ENCODE assay signal across 13 cellular contexts in genomic region chr2:111178730-111179405, GRCh38. TPM values are rescaled to one million over a fixed set of nuclear protein-coding genes. Genes with fewer than 3 reads are reported as not detected.
DNase-seq lines count a peak whose midpoint lies in the region; ATAC-seq and TF ChIP-seq lines count a peak whose summit lies in the region.
"Had no signal": no experiment of that assay in that cellular context is flagged by ENCODE, and none has a peak within 500 bp of the region (broad histone marks: within the 10 kb centered on the region; RNA-seq: fewer than 3 reads in every experiment).

No MANE protein-coding gene starts in this region.

- no peaks in the 10 kb centered on the region for H3K9me3 Mint-ChIP-seq in MCF 10A (ENCODE audit: unreplicated experiment)
- H3K9me3 Mint-ChIP-seq: brain; neural progenitor cell; stimulated activated effector memory CD8-positive, alpha-beta T cell treated with anti-CD3 and anti-CD28 coated beads, Interleukin-12 subunit alpha, Interleukin-12 subunit beta, amount 100 ng/mL, for 72 hours had no signal

- BruUV-seq in MCF 10A (replicated peaks; lab: Mats Ljungman, UMichigan): no TSS peak

- H3K4me1 ChIP-seq in breast epithelium: no peaks in the 10 kb centered on the region
- peaks cover 13% of the 10 kb centered on the region for H3K4me1 ChIP-seq in SJCRH30
- no peaks in the 10 kb centered on the region for H3K4me1 ChIP-seq in MM.1S (ENCODE audit: low read length)

- no peaks in the 10 kb centered on the region for H3F3A ChIP-seq in MM.1S (ENCODE audit: insufficient read depth, low read length)

- H3K27ac ChIP-seq in breast epithelium (no peak overlapping the region), SJCRH30 (peak overlapping the region; percentile 38), MM.1S (ENCODE audit: low read length) (no peak overlapping the region)
- H3K27ac ChIP-seq: epithelial cell of prostate, neural progenitor cell had no signal

- no peaks in the 10 kb centered on the region for H3K79me2 ChIP-seq in MM.1S (ENCODE audit: low read length)

- TF ChIP-seq POLR2A in breast epithelium (IDR thresholded peaks at IDR 0.05): no peak

- no peak overlapping the region for H2AFZ ChIP-seq in MM.1S (ENCODE audit: low read length)
- H2AFZ ChIP-seq: neural progenitor cell had no signal

- H3K27me3 ChIP-seq in breast epithelium (no peaks in the 10 kb centered on the region), SJCRH30 (no peaks in the 10 kb centered on the region), MM.1S (replicated peaks; ENCODE audit: insufficient read depth, low read length) (no peaks in the 10 kb centered on the region)
- H3K27me3 ChIP-seq: neural progenitor cell had no signal

- no peak for TF ChIP-seq CTCF in MCF 10A (IDR thresholded peaks at IDR 0.05; ENCODE audit: unreplicated experiment)
- TF ChIP-seq CTCF in breast epithelium (IDR thresholded peaks at IDR 0.05): no peak
- TF ChIP-seq CTCF in MM.1S (IDR thresholded peaks at IDR 0.05; ENCODE audit: low read length): no peak

- no peaks in the 10 kb centered on the region for H3K36me3 ChIP-seq in breast epithelium
- H3K36me3 ChIP-seq in SJCRH30: no peaks in the 10 kb centered on the region
- no peaks in the 10 kb centered on the region for H3K36me3 ChIP-seq in MM.1S (replicated peaks; ENCODE audit: insufficient read depth, low read length)
- H3K36me3 ChIP-seq: neural progenitor cell had no signal

- intact Hi-C loops in MCF 10A (cut with micrococcal nuclease) (no loop called here), breast epithelium (cut with DNase I; ENCODE audit: low total_unique reads) (loop anchor here (5.0 kb wide), 1 partner anchor 1363 kb away; the partner anchor contains the start of gene POLR1B)

- no peak overlapping the region for H3K9ac ChIP-seq in MM.1S (ENCODE audit: low read length)
- H3K9ac ChIP-seq: neural progenitor cell had no signal

- POLR2A ChIA-PET in MCF 10A (lab: Yijun Ruan, JAX): interaction anchor here (1.5 to 2.0 kb wide), 2 partner anchors 10 to 11 kb away, joined by 3 to 7 read pairs; no protein-coding TSS in a partner anchor

- peaks cover 29% of the 10 kb centered on the region for H3K4me1 Mint-ChIP-seq in MCF 10A (ENCODE audit: insufficient read depth, unreplicated experiment)
- H3K4me1 Mint-ChIP-seq: activated CD8-positive, alpha-beta memory T cell treated with anti-CD3 and anti-CD28 coated beads, Interleukin-2, amount 10 ng/mL, durations not matched to agents 7 days and 5 days; brain; neural progenitor cell; stimulated activated effector memory CD8-positive, alpha-beta T cell treated with anti-CD3 and anti-CD28 coated beads, Interleukin-12 subunit alpha, Interleukin-12 subunit beta, amount 100 ng/mL, for 72 hours had no signal

- H3K9me2 ChIP-seq in MM.1S (replicated peaks; ENCODE audit: insufficient read depth, low read length): no peaks in the 10 kb centered on the region

- ATAC-seq in GM21619 (IDR thresholded peaks at IDR 0.05; ENCODE audit: unreplicated experiment): no peak
- ATAC-seq: activated CD8-positive, alpha-beta memory T cell treated with anti-CD3 and anti-CD28 coated beads, Interleukin-2, amount 10 ng/mL, durations not matched to agents 7 days and 5 days; stimulated activated effector memory CD8-positive, alpha-beta T cell treated with anti-CD3 and anti-CD28 coated beads, Interleukin-12 subunit alpha, Interleukin-12 subunit beta, amount 100 ng/mL, for 72 hours had no signal

- CTCF ChIA-PET in MCF 10A (lab: Yijun Ruan, JAX): no interaction called here

- peak; percentile 51 for DNase-seq in MCF 10A (ENCODE audit: unreplicated experiment)
- DNase-seq in breast epithelium (ENCODE audit: low spot score in 2 of 2): no peak
- peak; percentile 53 to 67 for DNase-seq in SJCRH30
- peak; percentile 60 for DNase-seq in iris pigment epithelial cell (ENCODE audit: low read depth)
- no peak for DNase-seq in KBM-7
- no peak for DNase-seq in NCI-H748 (lab: John Stamatoyannopoulos, UW; ENCODE audit: unreplicated experiment)
- DNase-seq in MM.1S: no peak
- DNase-seq: activated CD8-positive, alpha-beta memory T cell treated with anti-CD3 and anti-CD28 coated beads, Interleukin-2, amount 10 ng/mL, durations not matched to agents 7 days and 5 days had no signal

- H4K20me1 ChIP-seq in MM.1S (ENCODE audit: insufficient read depth, low read length): no peaks in the 10 kb centered on the region

- no peak overlapping the region for H3K4me3 Mint-ChIP-seq in MCF 10A (ENCODE audit: unreplicated experiment)
- H3K4me3 Mint-ChIP-seq: activated CD8-positive, alpha-beta memory T cell treated with anti-CD3 and anti-CD28 coated beads, Interleukin-2, amount 10 ng/mL, durations not matched to agents 7 days and 5 days; brain; neural progenitor cell; stimulated activated effector memory CD8-positive, alpha-beta T cell treated with anti-CD3 and anti-CD28 coated beads, Interleukin-12 subunit alpha, Interleukin-12 subunit beta, amount 100 ng/mL, for 72 hours had no signal

- H3K4me3 ChIP-seq in breast epithelium (no peak overlapping the region), SJCRH30 (no peak overlapping the region), MM.1S (ENCODE audit: low read length) (no peak overlapping the region)
- H3K4me3 ChIP-seq: neural progenitor cell had no signal

- in situ Hi-C loops in KBM-7 (cut with MboI; ENCODE audit: low pct_unique_long_range_greater_than_20kb, low sequenced_read_pairs): no loop called here

- no peak overlapping the region for H3K27ac Mint-ChIP-seq in MCF 10A (ENCODE audit: low read depth, unreplicated experiment)
- H3K27ac Mint-ChIP-seq: activated CD8-positive, alpha-beta memory T cell treated with anti-CD3 and anti-CD28 coated beads, Interleukin-2, amount 10 ng/mL, durations not matched to agents 7 days and 5 days; brain; neural progenitor cell; stimulated activated effector memory CD8-positive, alpha-beta T cell treated with anti-CD3 and anti-CD28 coated beads, Interleukin-12 subunit alpha, Interleukin-12 subunit beta, amount 100 ng/mL, for 72 hours had no signal

- H3K4me2 ChIP-seq in MM.1S (ENCODE audit: low read depth, low read length): no peak overlapping the region
- H3K4me2 ChIP-seq: neural progenitor cell had no signal

- H3K36me3 Mint-ChIP-seq in MCF 10A (ENCODE audit: insufficient read depth, unreplicated experiment): no peaks in the 10 kb centered on the region
- H3K36me3 Mint-ChIP-seq: activated CD8-positive, alpha-beta memory T cell treated with anti-CD3 and anti-CD28 coated beads, Interleukin-2, amount 10 ng/mL, durations not matched to agents 7 days and 5 days; brain; neural progenitor cell; stimulated activated effector memory CD8-positive, alpha-beta T cell treated with anti-CD3 and anti-CD28 coated beads, Interleukin-12 subunit alpha, Interleukin-12 subunit beta, amount 100 ng/mL, for 72 hours had no signal

- H3K9me3 ChIP-seq in breast epithelium (no peaks in the 10 kb centered on the region), SJCRH30 (replicated peaks) (no peaks in the 10 kb centered on the region), MM.1S (replicated peaks; ENCODE audit: insufficient read depth, low read length) (no peaks in the 10 kb centered on the region)

- no peaks in the 10 kb centered on the region for H3K27me3 Mint-ChIP-seq in MCF 10A (ENCODE audit: insufficient read depth, unreplicated experiment)

RNA-seq across cellular contexts. Expression of gene BCL2L11, which starts 58.2 kb away (rescaled TPM):
- total RNA-seq in MCF 10A (2022) (5.8 and 8.4 TPM in 2 replicates), breast epithelium (10 to 100 TPM; 42.6 to 67.3 (median 46.1) TPM)
- 13.7 and 16.4 TPM in 2 replicates for total RNA-seq in SJCRH30 (2014; rRNA removed; shearing (Covaris generic))

Comparison
In these comparisons a context has a peak if more than half of its experiments do, and no peak if none do; other contexts are left out.
1. DNase-seq: peak in MCF 10A (single experiment), SJCRH30 (2 of 2) and iris pigment epithelial cell (single experiment); none in breast epithelium (0 of 2), KBM-7 (single experiment), NCI-H748 (single experiment) and MM.1S (single experiment).